ENCODE assay signal across 8 cellular contexts in genomic region chr1:25771246-25772114, GRCh38. TPM values are rescaled to one million over a fixed set of nuclear protein-coding genes. Genes with fewer than 3 reads are reported as not detected.
DNase-seq lines count a peak whose midpoint lies in the region; ATAC-seq, FAIRE-seq and TF ChIP-seq lines count a peak whose summit lies in the region.

No MANE protein-coding gene starts in this region.

- H3K4me3 Mint-ChIP-seq in activated CD4-positive, alpha-beta T cell treated with anti-CD3 and anti-CD28 coated beads, Interleukin-2, amount 10 ng/mL, durations not matched to agents 7 days and 5 days: no peak overlapping the region

- H2AK9ac ChIP-seq in IMR-90 (replicated peaks; ENCODE audit: low read depth, low read length, poor library complexity): peak overlapping the region; percentile 65

- H3K9me3 Mint-ChIP-seq in activated CD4-positive, alpha-beta T cell treated with anti-CD3 and anti-CD28 coated beads, Interleukin-2, amount 10 ng/mL, durations not matched to agents 7 days and 5 days: no peaks in the 10 kb centered on the region

- no peak for TF ChIP-seq POLR2A in A549 (IDR thresholded peaks at IDR 0.05; ENCODE audit: low read length)
- TF ChIP-seq POLR2A in IMR-90 (IDR thresholded peaks at IDR 0.05; ENCODE audit: low read depth, low read length): no peak
- TF ChIP-seq POLR2A in transverse colon (IDR thresholded peaks at IDR 0.05): no peak

- dilution Hi-C loops in IMR-90 (cut with HindIII; ENCODE audit: low sequenced_read_pairs, unreplicated experiment): no loop called here

- H3K4me3 ChIP-seq in A549 (no peak overlapping the region), IMR-90 (ENCODE audit: insufficient read depth, low read depth, low read length) (no peak overlapping the region), kidney epithelial cell (ENCODE audit: low read depth, low read length) (no peak overlapping the region), transverse colon (no peak overlapping the region), MG63 (no peak overlapping the region)

- DNase-seq in A549 (ENCODE audit: low read depth in 1 of 2, low spot score in 1 of 2): no peak
- DNase-seq in IMR-90: peak; percentile 5
- peak; percentile 12 for DNase-seq in activated CD4-positive, alpha-beta T cell treated with anti-CD3 and anti-CD28 coated beads, Interleukin-2, amount 10 ng/mL, durations not matched to agents 7 days and 5 days
- peak; percentile 77 for DNase-seq in kidney epithelial cell (ENCODE audit: low read depth)
- DNase-seq in transverse colon: peak; percentile 50
- DNase-seq in MG63: no peak
- no peak for DNase-seq in middle frontal gyrus (ENCODE audit: extremely low spot score, low spot score)

- H4K20me1 ChIP-seq in IMR-90 (ENCODE audit: insufficient read depth, low read length): no peaks in the 10 kb centered on the region

- no peak overlapping the region for H2BK5ac ChIP-seq in IMR-90 (ENCODE audit: low read depth, low read length, poor library complexity, severe bottlenecking)

- intact Hi-C loops in IMR-90 (cut with micrococcal nuclease): no loop called here
- intact Hi-C loops in transverse colon (cut with DNase I; ENCODE audit: low total_unique reads): no loop called here

- TF ChIP-seq CTCF in A549 (IDR thresholded peaks at IDR 0.05) (no peak), IMR-90 (conservative IDR thresholded peaks at IDR 0.05; ENCODE audit: low read depth, low read length) (no peak), kidney epithelial cell (IDR thresholded peaks at IDR 0.05; ENCODE audit: insufficient read depth, low read length, poor library complexity, severe bottlenecking) (no peak), transverse colon (IDR thresholded peaks at IDR 0.05) (no peak)

- H3K4me1 ChIP-seq in A549: peaks cover 43% of the 10 kb centered on the region
- H3K4me1 ChIP-seq in IMR-90 (ENCODE audit: control insufficient read depth, insufficient read depth, low read length): peaks cover 4% of the 10 kb centered on the region; the same call in 1 of the 2 replicates
- peaks cover 0 to 40% (median 17%) of the 10 kb centered on the region in 4 donors for H3K4me1 ChIP-seq in transverse colon

- no peak overlapping the region for H3K9ac ChIP-seq in IMR-90 (ENCODE audit: low read depth, low read length)

- peaks cover 43% of the 10 kb centered on the region for H3K36me3 Mint-ChIP-seq in activated CD4-positive, alpha-beta T cell treated with anti-CD3 and anti-CD28 coated beads, Interleukin-2, amount 10 ng/mL, durations not matched to agents 7 days and 5 days (ENCODE audit: low read depth)

- peaks cover 7% of the 10 kb centered on the region for H3K27me3 Mint-ChIP-seq in activated CD4-positive, alpha-beta T cell treated with anti-CD3 and anti-CD28 coated beads, Interleukin-2, amount 10 ng/mL, durations not matched to agents 7 days and 5 days

- H3K36me3 ChIP-seq in IMR-90 (ENCODE audit: control insufficient read depth, insufficient read depth, low read length): peaks cover 30% of the 10 kb centered on the region; the same call in 1 of the 2 replicates
- H3K36me3 ChIP-seq in kidney epithelial cell (ENCODE audit: control insufficient read depth, insufficient read depth, low read length): no peaks in the 10 kb centered on the region
- no peaks in the 10 kb centered on the region for H3K36me3 ChIP-seq in transverse colon
- no peaks in the 10 kb centered on the region for H3K36me3 ChIP-seq in MG63

- H3K27me3 ChIP-seq in IMR-90 (ENCODE audit: control insufficient read depth, insufficient read depth, low read length) (no peaks in the 10 kb centered on the region), kidney epithelial cell (ENCODE audit: control insufficient read depth, insufficient read depth, low read length) (no peaks in the 10 kb centered on the region), transverse colon (no peaks in the 10 kb centered on the region), MG63 (no peaks in the 10 kb centered on the region)

- no peak overlapping the region for H4K5ac ChIP-seq in IMR-90 (ENCODE audit: low read depth, low read length)

- no peak overlapping the region for H2BK15ac ChIP-seq in IMR-90 (ENCODE audit: low read depth, low read length)

- TF ChIP-seq EP300 in A549 (IDR thresholded peaks at IDR 0.05): no peak
- TF ChIP-seq EP300 in transverse colon (IDR thresholded peaks at IDR 0.05; ENCODE audit: low read depth): no peak

- no peak overlapping the region for H3K4me2 ChIP-seq in A549
- H3K4me2 ChIP-seq in IMR-90 (ENCODE audit: low read depth, low read length): no peak overlapping the region

- H3K79me1 ChIP-seq in IMR-90 (ENCODE audit: low read depth in 1 of 2, low read length in 2 of 2): no peaks in the 10 kb centered on the region

- BruUV-seq in IMR-90 (replicated peaks; lab: Mats Ljungman, UMichigan): no TSS peak

- WGBS in A549 (ENCODE audit: missing lambda C conversion rate): 80% methylated on average over 21 of the region's 33 CpGs
- 66% methylated on average over 13 of the region's 33 CpGs; no CpG with 5 or more reads in 1 of the 2 experiments for WGBS in IMR-90 (ENCODE audit: extremely low coverage in 2 of 2, insufficient read length in 1 of 2), 2 experiments
- WGBS in transverse colon (ENCODE audit: low coverage in 1 of 2), 2 donors: 50 to 80% methylated on average over 1 to 33 of the region's 33 CpGs

- no peak overlapping the region for H3K18ac ChIP-seq in IMR-90 (ENCODE audit: low read depth, low read length)

- TF ChIP-seq RAD21 in A549 (conservative IDR thresholded peaks at IDR 0.05 in 1 of 2, IDR thresholded peaks at IDR 0.05 in 1 of 2) (no peak), IMR-90 (IDR thresholded peaks at IDR 0.05; ENCODE audit: low read length) (no peak)

- H3K23ac ChIP-seq in IMR-90 (ENCODE audit: low read depth, low read length): no peak overlapping the region

- H3K27ac ChIP-seq in A549 (peak overlapping the region; percentile 73 to 81; a peak in 5 of 6 replicates), IMR-90 (ENCODE audit: insufficient read depth, low read length) (no peak overlapping the region), transverse colon (peak overlapping the region in 2 of 4 donors; percentile 13)

- H3K56ac ChIP-seq in IMR-90 (ENCODE audit: extremely low read depth, insufficient read depth, low read length): no peak overlapping the region

- POLR2A ChIA-PET in A549 (lab: Yijun Ruan, JAX) (no interaction called here), IMR-90 (lab: Charles Lee; ENCODE audit: unreplicated experiment) (no interaction called here)
- POLR2A ChIA-PET in activated CD4-positive, alpha-beta T cell treated with anti-CD3 and anti-CD28 coated beads, Interleukin-2, amount 10 ng/mL, durations not matched to agents 7 days and 5 days (lab: Charles Lee): no interaction called here

- H2BK120ac ChIP-seq in IMR-90 (ENCODE audit: low read depth, low read length): no peak overlapping the region

- no peak overlapping the region for H2AFZ ChIP-seq in IMR-90 (replicated peaks; ENCODE audit: low read length, poor library complexity)

- ATAC-seq in A549: no peak
- no peak for ATAC-seq in IMR-90 (ENCODE audit: low read depth)
- ATAC-seq in GM21723 (IDR thresholded peaks at IDR 0.05; ENCODE audit: unreplicated experiment): no peak

- CTCF ChIA-PET in A549 (lab: Yijun Ruan, JAX) (interaction anchor here (1.9 kb wide), 1 partner anchor 13 kb away, joined by 4 read pairs; no protein-coding TSS in a partner anchor), IMR-90 (lab: Yijun Ruan, JAX) (no interaction called here)
- CTCF ChIA-PET in activated CD4-positive, alpha-beta T cell treated with anti-CD3 and anti-CD28 coated beads, Interleukin-2, amount 10 ng/mL, durations not matched to agents 7 days and 5 days (lab: Charles Lee): interaction anchor here (0.6 to 1.0 kb wide), 2 partner anchors 15 to 192 kb away, joined by 3 read pairs; no protein-coding TSS in a partner anchor

- H3K4me1 Mint-ChIP-seq in activated CD4-positive, alpha-beta T cell treated with anti-CD3 and anti-CD28 coated beads, Interleukin-2, amount 10 ng/mL, durations not matched to agents 7 days and 5 days: peaks cover 57% of the 10 kb centered on the region

- no peak overlapping the region for H2AK5ac ChIP-seq in IMR-90 (ENCODE audit: low read depth, low read length)

- no peak overlapping the region for H4K8ac ChIP-seq in IMR-90 (ENCODE audit: low read depth in 2 of 2, low read length in 2 of 2)

- no peak overlapping the region for H4K91ac ChIP-seq in IMR-90 (ENCODE audit: insufficient read depth, low read depth, low read length)

- H3K9me3 ChIP-seq in A549: no peaks in the 10 kb centered on the region
- no peaks in the 10 kb centered on the region for H3K9me3 ChIP-seq in IMR-90 (ENCODE audit: control insufficient read depth, insufficient read depth, low read length)
- no peaks in the 10 kb centered on the region for H3K9me3 ChIP-seq in transverse colon
- H3K9me3 ChIP-seq in MG63: no peaks in the 10 kb centered on the region

- in situ Hi-C loops in IMR-90 (cut with MboI; ENCODE audit: low sequenced_read_pairs) (no loop called here), transverse colon (cut with MboI; ENCODE audit: low pct_ligation_motif_present in 1 of 4, low pct_unique_long_range_greater_than_20kb in 1 of 4, low sequenced_read_pairs in 3 of 4) (no loop called here)

- no peak overlapping the region for H3K4ac ChIP-seq in IMR-90 (ENCODE audit: low read depth, low read length)

- H3K27ac Mint-ChIP-seq in activated CD4-positive, alpha-beta T cell treated with anti-CD3 and anti-CD28 coated beads, Interleukin-2, amount 10 ng/mL, durations not matched to agents 7 days and 5 days: no peak overlapping the region

- H3K14ac ChIP-seq in IMR-90 (replicated peaks; ENCODE audit: low read depth, low read length): no peak overlapping the region

- FAIRE-seq in A549 (lab: Jason Lieb, UNC): no peak

- no peak overlapping the region for H2BK20ac ChIP-seq in IMR-90 (ENCODE audit: low read depth, low read length)

- H3K9me1 ChIP-seq in IMR-90 (ENCODE audit: insufficient read depth, low read length): peaks cover 14% of the 10 kb centered on the region

RNA-seq across cellular contexts. Expression of gene SELENON, which starts 28.5 kb away (rescaled TPM):
- polyA plus RNA-seq in A549 (2011; rRNA removed): 16.6 and 30.1 TPM in 2 replicates
- 44.2 and 64.3 TPM in 2 replicates for polyA plus RNA-seq in A549 (2012; cell fraction: cytosol; rRNA removed)
- 53.8 and 61.9 TPM in 2 replicates for polyA plus RNA-seq in A549 (2012; cell fraction: nucleus; rRNA removed)
- 38.8 to 41.1 TPM (median 40.0 TPM) in 3 replicates for polyA plus RNA-seq in A549 (2017; fragmentation: RNase III; extraction: RNeasy Plus Mini Kit Qiagen cat#74134 plus additional on column Dnase treatment)
- polyA minus RNA-seq in A549 (2011; rRNA and poly(A)+ RNA removed): 23.3 and 36.5 TPM in 2 replicates
- 9.1 and 10.0 TPM in 2 replicates for total RNA-seq in IMR-90 (2012; rRNA removed)
- polyA plus RNA-seq in IMR-90 (2012; rRNA removed): 86.4 and 114 TPM in 2 replicates
- 67.8 and 132 TPM in 2 replicates for polyA plus RNA-seq in IMR-90 (2012; cell fraction: cytosol; rRNA removed)
- polyA plus RNA-seq in IMR-90 (2012; cell fraction: nucleus; rRNA removed; ENCODE audit: low replicate concordance): 82.8 and 113 TPM in 2 replicates
- total RNA-seq in activated CD4-positive, alpha-beta T cell treated with anti-CD3 and anti-CD28 coated beads, Interleukin-2, amount 10 ng/mL, durations not matched to agents 7 days and 5 days: 10 to 100 TPM; 13.7 to 14.4 TPM
- total RNA-seq in kidney epithelial cell: 50.8 and 65.6 TPM in 2 replicates
- 10 to 100 TPM; 17.1 to 68.1 (median 24.4) TPM for total RNA-seq in transverse colon
- 12.9 and 18.8 TPM in 2 replicates for total RNA-seq in MG63 (2014; rRNA removed; shearing (Covaris generic); ENCODE audit: low replicate concordance)

RNA-seq across cellular contexts. Expression of gene MTFR1L, which starts 48.3 kb away (rescaled TPM):
- polyA plus RNA-seq in A549 (2011; rRNA removed) (26.1 and 33.0 TPM in 2 replicates), A549 (2017; fragmentation: RNase III; extraction: RNeasy Plus Mini Kit Qiagen cat#74134 plus additional on column Dnase treatment) (24.7 to 26.1 TPM (median 25.9 TPM) in 3 replicates), IMR-90 (2012; rRNA removed) (69.1 and 80.0 TPM in 2 replicates)
- 27.5 and 30.1 TPM in 2 replicates for polyA plus RNA-seq in A549 (2012; cell fraction: cytosol; rRNA removed)
- 24.6 and 27.8 TPM in 2 replicates for polyA plus RNA-seq in A549 (2012; cell fraction: nucleus; rRNA removed)
- polyA minus RNA-seq in A549 (2011; rRNA and poly(A)+ RNA removed): 25.7 and 29.3 TPM in 2 replicates
- total RNA-seq in IMR-90 (2012; rRNA removed) (57.2 and 69.7 TPM in 2 replicates), kidney epithelial cell (46.3 and 51.0 TPM in 2 replicates), transverse colon (100 to 1,000 TPM in 1 of 4 donors, 10 to 100 TPM in 3; 73.2 to 125 (median 93.6) TPM)
- 89.0 and 279 TPM in 2 replicates for polyA plus RNA-seq in IMR-90 (2012; cell fraction: cytosol; rRNA removed)
- 122 and 153 TPM in 2 replicates for polyA plus RNA-seq in IMR-90 (2012; cell fraction: nucleus; rRNA removed; ENCODE audit: low replicate concordance)
- total RNA-seq in activated CD4-positive, alpha-beta T cell treated with anti-CD3 and anti-CD28 coated beads, Interleukin-2, amount 10 ng/mL, durations not matched to agents 7 days and 5 days: 10 to 100 TPM; 38.9 to 42.1 TPM
- total RNA-seq in MG63 (2014; rRNA removed; shearing (Covaris generic); ENCODE audit: low replicate concordance): 18.2 and 24.3 TPM in 2 replicates

Comparison
In these comparisons a context has a peak if more than half of its experiments do, and no peak if none do; other contexts are left out.
1. DNase-seq: peak in IMR-90 (single experiment), activated CD4-positive, alpha-beta T cell treated with anti-CD3 and anti-CD28 coated beads, Interleukin-2, amount 10 ng/mL, durations not matched to agents 7 days and 5 days (single experiment), kidney epithelial cell (single experiment) and transverse colon (single experiment); none in A549 (0 of 2), MG63 (single experiment) and middle frontal gyrus (single experiment).